Comparison of ENCODE assay signal across 2 cellular contexts in genomic region chr13:112643759-112644459, GRCh38.
A peak's percentile ranks its signal among the peaks of the same experiment; 100 is the strongest.
TF ChIP-seq lines count a peak whose summit lies in the region.

No MANE protein-coding gene starts in this region.

TF ChIP-seq in HepG2, 621 proteins besides CTCF, POLR2A, EP300 and RAD21:
- TF ChIP-seq, protein P1, sequence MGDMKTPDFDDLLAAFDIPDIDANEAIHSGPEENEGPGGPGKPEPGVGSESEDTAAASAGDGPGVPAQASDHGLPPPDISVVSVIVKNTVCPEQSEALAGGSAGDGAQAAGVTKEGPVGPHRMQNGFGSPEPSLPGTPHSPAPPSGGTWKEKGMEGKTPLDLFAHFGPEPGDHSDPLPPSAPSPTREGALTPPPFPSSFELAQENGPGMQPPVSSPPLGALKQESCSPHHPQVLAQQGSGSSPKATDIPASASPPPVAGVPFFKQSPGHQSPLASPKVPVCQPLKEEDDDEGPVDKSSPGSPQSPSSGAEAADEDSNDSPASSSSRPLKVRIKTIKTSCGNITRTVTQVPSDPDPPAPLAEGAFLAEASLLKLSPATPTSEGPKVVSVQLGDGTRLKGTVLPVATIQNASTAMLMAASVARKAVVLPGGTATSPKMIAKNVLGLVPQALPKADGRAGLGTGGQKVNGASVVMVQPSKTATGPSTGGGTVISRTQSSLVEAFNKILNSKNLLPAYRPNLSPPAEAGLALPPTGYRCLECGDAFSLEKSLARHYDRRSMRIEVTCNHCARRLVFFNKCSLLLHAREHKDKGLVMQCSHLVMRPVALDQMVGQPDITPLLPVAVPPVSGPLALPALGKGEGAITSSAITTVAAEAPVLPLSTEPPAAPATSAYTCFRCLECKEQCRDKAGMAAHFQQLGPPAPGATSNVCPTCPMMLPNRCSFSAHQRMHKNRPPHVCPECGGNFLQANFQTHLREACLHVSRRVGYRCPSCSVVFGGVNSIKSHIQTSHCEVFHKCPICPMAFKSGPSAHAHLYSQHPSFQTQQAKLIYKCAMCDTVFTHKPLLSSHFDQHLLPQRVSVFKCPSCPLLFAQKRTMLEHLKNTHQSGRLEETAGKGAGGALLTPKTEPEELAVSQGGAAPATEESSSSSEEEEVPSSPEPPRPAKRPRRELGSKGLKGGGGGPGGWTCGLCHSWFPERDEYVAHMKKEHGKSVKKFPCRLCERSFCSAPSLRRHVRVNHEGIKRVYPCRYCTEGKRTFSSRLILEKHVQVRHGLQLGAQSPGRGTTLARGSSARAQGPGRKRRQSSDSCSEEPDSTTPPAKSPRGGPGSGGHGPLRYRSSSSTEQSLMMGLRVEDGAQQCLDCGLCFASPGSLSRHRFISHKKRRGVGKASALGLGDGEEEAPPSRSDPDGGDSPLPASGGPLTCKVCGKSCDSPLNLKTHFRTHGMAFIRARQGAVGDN (CRISPR knock-in tag; IDR thresholded peaks at IDR 0.05): 0 out of 2 replicates have a peak, but pooled peaks have one; percentile 19
- TF ChIP-seq SKIL (CRISPR knock-in tag; IDR thresholded peaks at IDR 0.05; ENCODE audit: borderline replicate concordance): no peak
- no peak for TF ChIP-seq SMARCC2 (IDR thresholded peaks at IDR 0.05)
- TF ChIP-seq TEAD2 (CRISPR knock-in tag; IDR thresholded peaks at IDR 0.05): no peak
- TF ChIP-seq IKZF1 (IDR thresholded peaks at IDR 0.05): no peak
- TF ChIP-seq ZSCAN21 (CRISPR knock-in tag; IDR thresholded peaks at IDR 0.05; ENCODE audit: borderline replicate concordance): no peak
- TF ChIP-seq, protein P2, sequence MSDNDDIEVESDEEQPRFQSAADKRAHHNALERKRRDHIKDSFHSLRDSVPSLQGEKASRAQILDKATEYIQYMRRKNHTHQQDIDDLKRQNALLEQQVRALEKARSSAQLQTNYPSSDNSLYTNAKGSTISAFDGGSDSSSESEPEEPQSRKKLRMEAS (IDR thresholded peaks at IDR 0.05): no peak
- TF ChIP-seq SIX1 (CRISPR knock-in tag; IDR thresholded peaks at IDR 0.05; ENCODE audit: borderline replicate concordance): no peak
- no peak for TF ChIP-seq CBX5 (CRISPR knock-in tag; IDR thresholded peaks at IDR 0.05; ENCODE audit: borderline replicate concordance)

TF ChIP-seq in GM12891, 5 proteins besides CTCF, POLR2A, EP300 and RAD21:
- TF ChIP-seq PAX5 (IDR thresholded peaks at IDR 0.05; ENCODE audit: insufficient read depth, low read length, severe bottlenecking): no peak
- TF ChIP-seq POU2F2 (IDR thresholded peaks at IDR 0.05; ENCODE audit: low read depth, low read length): no peak
- TF ChIP-seq POLR2AphosphoS5 (IDR thresholded peaks at IDR 0.05; ENCODE audit: low read depth, low read length): no peak
- no peak for TF ChIP-seq SPI1 (IDR thresholded peaks at IDR 0.05; ENCODE audit: low read depth, low read length)
- no peak for TF ChIP-seq TAF1 (IDR thresholded peaks at IDR 0.05; ENCODE audit: low read depth, low read length)
